ENCODE assay signal across 17 cellular contexts in the genomic region with DNA sequence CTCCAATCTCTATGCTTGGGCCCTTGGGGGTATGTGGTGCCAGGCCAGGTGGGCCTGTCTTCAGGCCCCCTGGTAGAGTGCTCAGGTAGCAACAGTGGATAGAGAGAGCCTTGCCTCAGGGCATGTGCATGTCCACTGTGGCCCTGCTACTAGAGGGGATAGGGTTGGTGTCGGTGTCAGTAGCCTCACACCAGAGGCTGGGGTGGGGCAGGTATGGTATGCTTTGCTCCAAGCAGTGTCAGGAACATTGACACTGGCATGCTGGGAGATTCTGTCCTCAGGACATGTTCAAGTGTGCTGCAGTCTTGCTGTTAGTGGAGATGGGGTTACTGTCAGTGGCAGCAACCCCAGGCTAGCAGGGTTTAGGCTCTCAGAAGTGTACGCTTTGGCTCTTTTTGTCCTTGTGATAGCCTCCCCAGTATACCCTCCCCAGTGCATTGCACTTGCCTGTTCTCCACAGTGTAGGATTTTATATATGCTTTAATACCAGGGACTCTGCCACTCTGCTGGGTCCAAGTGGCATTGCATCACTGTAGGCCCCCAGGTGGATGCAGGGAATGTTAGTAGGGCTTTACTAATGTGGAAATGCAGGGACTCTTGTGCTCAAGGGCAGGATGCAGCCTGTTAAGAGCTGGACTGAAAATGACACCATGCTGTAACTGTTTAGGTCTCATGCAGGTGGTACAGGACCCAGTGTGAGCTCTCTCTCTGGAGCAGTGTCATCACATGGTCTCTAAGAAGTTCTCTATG. TPM values are rescaled to one million over a fixed set of nuclear protein-coding genes. Genes with fewer than 3 reads are reported as not detected.
DNase-seq lines count a peak whose midpoint lies in the region; ATAC-seq and TF ChIP-seq lines count a peak whose summit lies in the region.
"Had no signal": no experiment of that assay in that cellular context is flagged by ENCODE, and none has a peak within 500 bp of the region (broad histone marks: within the 10 kb centered on the region; RNA-seq: fewer than 3 reads in every experiment).

No MANE protein-coding gene starts in this region.

- H3K4me1 Mint-ChIP-seq in GM23338 = no peaks in the 10 kb centered on the region
- H3K4me1 Mint-ChIP-seq in activated B cell treated with CpG ODN at 0.5 μM for 24 hours = peaks cover 41% of the 10 kb centered on the region

- peaks cover 99% of the 10 kb centered on the region for H3K79me2 ChIP-seq in GM23338 (replicated peaks; ENCODE audit: insufficient read depth)

- H3K4me3 ChIP-seq in GM23338 (no peak overlapping the region), right lobe of liver (no peak overlapping the region), upper lobe of right lung (no peak overlapping the region)
- H3K4me3 ChIP-seq: Peyer's patch had no signal

- H3F3A ChIP-seq in GM23338 (replicated peaks; ENCODE audit: low read depth) = no peaks in the 10 kb centered on the region

- peaks cover 0 to 3% (median 0%) of the 10 kb centered on the region in 4 donors for H3K9me3 ChIP-seq in right lobe of liver
- H3K9me3 ChIP-seq in upper lobe of right lung = peaks cover 36% of the 10 kb centered on the region
- H3K9me3 ChIP-seq: BE2C had no signal

- no peaks in the 10 kb centered on the region for H3K9me2 ChIP-seq in GM23338 (ENCODE audit: insufficient read depth)

- peaks cover 28% of the 10 kb centered on the region for H3K9me3 Mint-ChIP-seq in GM23338
- H3K9me3 Mint-ChIP-seq in activated B cell treated with CpG ODN at 0.5 μM for 24 hours = peaks cover 35% of the 10 kb centered on the region

- H3K4me1 ChIP-seq in GM23338 (ENCODE audit: insufficient read depth) = no peaks in the 10 kb centered on the region
- H3K4me1 ChIP-seq in right lobe of liver = no peaks in the 10 kb centered on the region
- no peaks in the 10 kb centered on the region for H3K4me1 ChIP-seq in upper lobe of right lung
- H3K4me1 ChIP-seq: BE2C, Peyer's patch had no signal

- intact Hi-C loops in activated B cell treated with CpG ODN at 0.5 μM for 24 hours (cut with micrococcal nuclease) (no loop called here), right lobe of liver (cut with DNase I) (no loop called here), upper lobe of right lung (cut with DNase I) (no loop called here)

- H3K27ac Mint-ChIP-seq in GM23338 (no peak overlapping the region), activated B cell treated with CpG ODN at 0.5 μM for 24 hours (no peak overlapping the region)
- H3K27ac Mint-ChIP-seq: CD4-positive, alpha-beta T cell had no signal

- H3K4me3 Mint-ChIP-seq in GM23338 = no peak overlapping the region
- no peak overlapping the region for H3K4me3 Mint-ChIP-seq in activated B cell treated with CpG ODN at 0.5 μM for 24 hours
- H3K4me3 Mint-ChIP-seq: CD4-positive, alpha-beta T cell had no signal

- no peak for DNase-seq in GM23338 (ENCODE audit: low spot score)
- DNase-seq in activated B cell treated with CpG ODN at 0.5 μM for 24 hours = no peak
- no peak for DNase-seq in right lobe of liver
- no peak for DNase-seq in upper lobe of right lung
- DNase-seq in activated gamma-delta T cell treated with Interleukin-2 at 50 U/mL for 16 hours = no peak
- DNase-seq in DMS153 treated with DMSO at 0.1 percent for 48 hours (lab: John Stamatoyannopoulos, UW; ENCODE audit: unreplicated experiment) = no peak
- DNase-seq: ACHN; BE2C; CD4-positive, alpha-beta T cell; DMS79 treated with DMSO at 0.1 percent for 48 hours; Karpas-422; NCI-H1105 treated with DMSO at 0.1 percent for 48 hours; NCI-H187; NCI-H524 treated with DMSO at 0.1 percent for 48 hours; Peyer's patch; SHP77 treated with DMSO at 0.1 percent for 48 hours had no signal

- H3K27ac ChIP-seq in GM23338 (ENCODE audit: low read depth) (no peak overlapping the region), right lobe of liver (no peak overlapping the region), upper lobe of right lung (no peak overlapping the region)
- H3K27ac ChIP-seq: Peyer's patch had no signal

- no peaks in the 10 kb centered on the region for H3K27me3 ChIP-seq in GM23338 (ENCODE audit: insufficient read depth)
- H3K27me3 ChIP-seq in right lobe of liver = no peaks in the 10 kb centered on the region
- no peaks in the 10 kb centered on the region for H3K27me3 ChIP-seq in upper lobe of right lung
- H3K27me3 ChIP-seq: BE2C, Peyer's patch had no signal

- no peak overlapping the region for H3K4me2 ChIP-seq in GM23338

- POLR2A ChIA-PET in activated B cell treated with CpG ODN at 0.5 μM for 24 hours (lab: Charles Lee) = interaction anchor here (1.0 kb wide), 1 partner anchor 22 kb away, joined by 5 read pairs; no protein-coding TSS in a partner anchor

- WGBS in right lobe of liver (ENCODE audit: insufficient coverage, low coverage, low lambda C conversion rate, missing lambda C conversion rate) = 86% methylated on average over 1 of the region's 2 CpGs

- TF ChIP-seq CTCF in GM23338 (conservative IDR thresholded peaks at IDR 0.05; ENCODE audit: low read depth in 2 of 2) = no peak
- no peak for TF ChIP-seq CTCF in activated B cell treated with CpG ODN at 0.5 μM for 24 hours (IDR thresholded peaks at IDR 0.05)
- no peak for TF ChIP-seq CTCF in right lobe of liver (IDR thresholded peaks at IDR 0.05)
- TF ChIP-seq CTCF in upper lobe of right lung (IDR thresholded peaks at IDR 0.05) = no peak

- ATAC-seq in GM23338 = peak; percentile 35; the same call in 1 of the 3 replicates
- peak; percentile 14 for ATAC-seq in activated B cell treated with CpG ODN at 0.5 μM for 24 hours (ENCODE audit: low read depth)
- peak; percentile 28 to 39 (median 36) for ATAC-seq in right lobe of liver
- ATAC-seq in upper lobe of right lung = peak; percentile 48
- no peak for ATAC-seq in HG02981 (IDR thresholded peaks at IDR 0.05; ENCODE audit: unreplicated experiment)

- CTCF ChIA-PET in activated B cell treated with CpG ODN at 0.5 μM for 24 hours (lab: Charles Lee) = no interaction called here

- H3K36me3 ChIP-seq in GM23338 (ENCODE audit: insufficient read depth) = no peaks in the 10 kb centered on the region
- no peaks in the 10 kb centered on the region for H3K36me3 ChIP-seq in right lobe of liver
- H3K36me3 ChIP-seq in upper lobe of right lung = no peaks in the 10 kb centered on the region
- H3K36me3 ChIP-seq: BE2C, Peyer's patch had no signal

- TF ChIP-seq POLR2A in right lobe of liver (IDR thresholded peaks at IDR 0.05) = no peak

- H2AFZ ChIP-seq in GM23338 = no peak overlapping the region

- H4K20me1 ChIP-seq in GM23338 (replicated peaks; ENCODE audit: insufficient read depth) = peaks cover 11% of the 10 kb centered on the region; the same call in 1 of the 2 replicates

- H3K27me3 Mint-ChIP-seq in GM23338 (ENCODE audit: insufficient read depth, low read depth, poor library complexity) (peaks cover 14% of the 10 kb centered on the region), activated B cell treated with CpG ODN at 0.5 μM for 24 hours (no peaks in the 10 kb centered on the region)
- H3K27me3 Mint-ChIP-seq: CD4-positive, alpha-beta T cell had no signal

- H3K36me3 Mint-ChIP-seq in GM23338 (ENCODE audit: low read depth) (peaks cover 18% of the 10 kb centered on the region), activated B cell treated with CpG ODN at 0.5 μM for 24 hours (ENCODE audit: low read depth) (peaks cover 66% of the 10 kb centered on the region)

RNA-seq across cellular contexts. Expression of a gene that starts 21.6 kb away (rescaled TPM):
- total RNA-seq in GM23338 (2014; rRNA removed; shearing (Covaris generic)) = 31.5 and 34.9 TPM in 2 replicates
- 5.7 and 7.8 TPM in 2 replicates for polyA plus RNA-seq in GM23338 (2016; fragmentation: Nextera tagmentation; extraction: Ambion mirVana)
- 68.1 and 85.0 TPM in 2 replicates for total RNA-seq in activated B cell treated with CpG ODN at 0.5 μM for 24 hours
- 10 to 100 TPM in 5 of 6 experiments, 1 to 10 TPM in 1; 9.7 to 18.4 (median 10.5) TPM for total RNA-seq in right lobe of liver
- total RNA-seq in upper lobe of right lung = 23.9 TPM
